ENCODE assay signal across 8 cellular contexts in the genomic region with DNA sequence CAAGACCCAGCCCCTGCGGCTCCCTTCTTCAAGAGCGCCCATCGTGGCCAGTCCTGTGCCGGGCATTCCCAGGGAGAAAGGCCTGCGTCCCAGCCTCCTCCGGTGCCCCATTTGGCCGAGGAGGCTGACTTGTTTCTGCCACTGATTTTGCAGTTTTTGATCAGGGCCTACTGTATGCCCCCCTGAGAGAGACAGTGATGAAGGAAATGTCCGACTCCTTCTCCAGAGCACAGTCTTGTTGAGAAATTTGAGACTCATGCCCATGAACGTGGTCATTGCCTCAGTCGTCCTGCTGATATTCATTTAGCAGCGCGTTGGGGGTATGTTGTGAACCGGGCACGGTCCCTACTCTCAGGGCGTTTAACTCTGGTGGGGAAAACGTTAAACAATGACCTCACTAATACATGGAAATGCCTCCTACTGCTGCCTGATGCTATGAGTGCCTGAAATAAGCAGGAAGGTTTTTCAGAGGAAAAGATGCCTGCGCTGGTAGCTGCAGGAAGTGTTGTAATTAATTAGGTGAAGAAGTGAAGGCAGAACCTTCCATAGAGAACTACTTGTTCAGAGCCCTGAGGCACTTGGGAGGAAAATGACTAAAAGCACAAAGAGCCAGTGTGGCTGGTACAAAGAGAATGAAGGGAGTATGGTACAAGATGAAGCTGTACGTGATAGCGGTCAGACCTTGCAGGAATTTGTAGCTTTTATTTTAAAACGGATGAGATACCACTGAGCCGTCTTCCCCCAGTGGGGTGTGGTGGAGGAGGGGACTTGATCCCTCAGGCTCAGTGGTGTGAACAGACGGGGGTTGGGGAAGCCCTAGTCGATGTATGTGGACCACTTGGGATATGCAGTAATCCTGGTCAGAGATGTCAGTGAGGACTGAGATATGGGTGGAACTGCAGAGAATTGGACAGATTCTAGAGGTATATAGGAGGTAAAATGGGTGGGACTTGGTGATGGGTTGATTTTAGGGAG. TPM values are rescaled to one million over a fixed set of nuclear protein-coding genes. Genes with fewer than 3 reads are reported as not detected.
DNase-seq lines count a peak whose midpoint lies in the region; ATAC-seq, FAIRE-seq and TF ChIP-seq lines count a peak whose summit lies in the region.

No MANE protein-coding gene starts in this region.

- intact Hi-C loops in right cardiac atrium (cut with DNase I) = no loop called here
- intact Hi-C loops in posterior vena cava (cut with DNase I) = no loop called here

- no peaks in the 10 kb centered on the region for H3K9me3 ChIP-seq in BLaER1
- H3K9me3 ChIP-seq in right cardiac atrium (ENCODE audit: control insufficient read depth, low read length) = no peaks in the 10 kb centered on the region
- no peaks in the 10 kb centered on the region for H3K9me3 ChIP-seq in small intestine (ENCODE audit: control insufficient read depth, low read depth)

- H3K36me3 Mint-ChIP-seq in GM23338 (ENCODE audit: low read depth) = peaks cover 27% of the 10 kb centered on the region

- H3K27ac ChIP-seq in BLaER1 = peak overlapping the region; percentile 79
- peak overlapping the region; percentile 61 for H3K27ac ChIP-seq in GM23338 (ENCODE audit: low read depth)
- peak overlapping the region; percentile 94 for H3K27ac ChIP-seq in right cardiac atrium (ENCODE audit: low read length)
- peak overlapping the region; percentile 89 to 96 for H3K27ac ChIP-seq in small intestine (ENCODE audit: low read depth in 1 of 2, low read length in 1 of 2)

- peaks cover 29% of the 10 kb centered on the region for H3K4me1 ChIP-seq in BLaER1
- peaks cover 4% of the 10 kb centered on the region for H3K4me1 ChIP-seq in GM23338 (ENCODE audit: insufficient read depth)
- H3K4me1 ChIP-seq in right cardiac atrium (ENCODE audit: control insufficient read depth, insufficient read depth, low read length) = peaks cover 8% of the 10 kb centered on the region
- H3K4me1 ChIP-seq in small intestine (ENCODE audit: control insufficient read depth in 2 of 2, insufficient read depth in 1 of 2, low read depth in 1 of 2, low read length in 1 of 2) = peaks cover 4 to 18% of the 10 kb centered on the region in 2 donors

- no peak overlapping the region for H3K4me3 Mint-ChIP-seq in GM23338

- H2AFZ ChIP-seq in GM23338 = peak overlapping the region; percentile 0; the same call in 1 of the 2 replicates

- H3K27me3 Mint-ChIP-seq in GM23338 (ENCODE audit: insufficient read depth, low read depth, poor library complexity) = peaks cover 3% of the 10 kb centered on the region

- H3K9ac ChIP-seq in BLaER1 = peak overlapping the region; percentile 87

- ATAC-seq in GM23338 = peak; percentile 5
- ATAC-seq in SK-N-SH treated with all-trans-retinoic acid at 6 μM for 48 hours = peak; percentile 20
- ATAC-seq in right cardiac atrium = no peak
- ATAC-seq in GM21515 (IDR thresholded peaks at IDR 0.05; ENCODE audit: unreplicated experiment) = no peak
- ATAC-seq in GM21423 (IDR thresholded peaks at IDR 0.05; ENCODE audit: unreplicated experiment) = no peak

- no peak overlapping the region for H3K27ac Mint-ChIP-seq in GM23338

- peaks cover 93% of the 10 kb centered on the region for H3K79me2 ChIP-seq in GM23338 (replicated peaks; ENCODE audit: insufficient read depth)

- DNase-seq in GM23338 (ENCODE audit: low spot score) (peak; percentile 29), right cardiac atrium (no peak), small intestine (peak; percentile 19), posterior vena cava (ENCODE audit: low spot score) (no peak)

- WGBS in right cardiac atrium = 2% methylated on average over 23 of the region's 23 CpGs
- WGBS in small intestine, 3 donors = 4 to 6% (median 5%) methylated on average over 22 to 23 of the region's 23 CpGs

- peaks cover 27% of the 10 kb centered on the region for H4K20me1 ChIP-seq in BLaER1
- H4K20me1 ChIP-seq in GM23338 (replicated peaks; ENCODE audit: insufficient read depth) = peaks cover 27% of the 10 kb centered on the region

- no peaks in the 10 kb centered on the region for H3K9me3 Mint-ChIP-seq in GM23338

- peaks cover 46% of the 10 kb centered on the region for H3K36me3 ChIP-seq in BLaER1
- peaks cover 18% of the 10 kb centered on the region for H3K36me3 ChIP-seq in GM23338 (ENCODE audit: insufficient read depth)
- no peaks in the 10 kb centered on the region for H3K36me3 ChIP-seq in small intestine (ENCODE audit: control insufficient read depth in 2 of 2, insufficient read depth in 2 of 2, low read length in 2 of 2)

- no peaks in the 10 kb centered on the region for H3K27me3 ChIP-seq in BLaER1
- no peaks in the 10 kb centered on the region for H3K27me3 ChIP-seq in GM23338 (ENCODE audit: insufficient read depth)
- H3K27me3 ChIP-seq in right cardiac atrium (ENCODE audit: control insufficient read depth, insufficient read depth) = no peaks in the 10 kb centered on the region
- H3K27me3 ChIP-seq in small intestine (ENCODE audit: control insufficient read depth in 2 of 2, insufficient read depth in 2 of 2, low read length in 2 of 2) = no peaks in the 10 kb centered on the region

- peak overlapping the region; percentile 97 for H3K4me2 ChIP-seq in BLaER1
- H3K4me2 ChIP-seq in GM23338 = peak overlapping the region; percentile 98

- FAIRE-seq in small intestine (lab: Jason Lieb, UNC) = no peak

- H3K4me1 Mint-ChIP-seq in GM23338 = peaks cover 13% of the 10 kb centered on the region

- no peaks in the 10 kb centered on the region for H3K9me2 ChIP-seq in GM23338 (ENCODE audit: insufficient read depth)

- no peak for TF ChIP-seq CTCF in GM23338 (conservative IDR thresholded peaks at IDR 0.05; ENCODE audit: low read depth in 2 of 2)

- peaks cover 10% of the 10 kb centered on the region; the same call in 1 of the 2 replicates for H3F3A ChIP-seq in GM23338 (replicated peaks; ENCODE audit: low read depth)

- peak overlapping the region; percentile 81 for H3K4me3 ChIP-seq in BLaER1
- H3K4me3 ChIP-seq in GM23338 = peak overlapping the region; percentile 85
- peak overlapping the region; percentile 78 for H3K4me3 ChIP-seq in right cardiac atrium (ENCODE audit: low read length)
- H3K4me3 ChIP-seq in small intestine (ENCODE audit: low read depth in 1 of 2, low read length in 2 of 2) = peak overlapping the region; percentile 85 to 98

TF ChIP-seq in GM23338, 12 proteins besides CTCF, POLR2A, EP300 and RAD21:
- TF ChIP-seq EZH2 (IDR thresholded peaks at IDR 0.05; ENCODE audit: low read depth, unreplicated experiment) (no peak), POLR2AphosphoS5 (IDR thresholded peaks at IDR 0.05; ENCODE audit: low read depth) (no peak), NANOG (IDR thresholded peaks at IDR 0.05; ENCODE audit: borderline replicate concordance) (no peak), ZNF331 (CRISPR knock-in tag; IDR thresholded peaks at IDR 0.05; ENCODE audit: low read depth) (no peak)
- TF ChIP-seq, protein P1, sequence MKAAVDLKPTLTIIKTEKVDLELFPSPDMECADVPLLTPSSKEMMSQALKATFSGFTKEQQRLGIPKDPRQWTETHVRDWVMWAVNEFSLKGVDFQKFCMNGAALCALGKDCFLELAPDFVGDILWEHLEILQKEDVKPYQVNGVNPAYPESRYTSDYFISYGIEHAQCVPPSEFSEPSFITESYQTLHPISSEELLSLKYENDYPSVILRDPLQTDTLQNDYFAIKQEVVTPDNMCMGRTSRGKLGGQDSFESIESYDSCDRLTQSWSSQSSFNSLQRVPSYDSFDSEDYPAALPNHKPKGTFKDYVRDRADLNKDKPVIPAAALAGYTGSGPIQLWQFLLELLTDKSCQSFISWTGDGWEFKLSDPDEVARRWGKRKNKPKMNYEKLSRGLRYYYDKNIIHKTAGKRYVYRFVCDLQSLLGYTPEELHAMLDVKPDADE (IDR thresholded peaks at IDR 0.05) = no peak

TF ChIP-seq in SK-N-SH treated with all-trans-retinoic acid at 6 μM for 48 hours, 23 proteins besides CTCF, POLR2A, EP300 and RAD21 (continues in another document):
- TF ChIP-seq OSR1 (CRISPR knock-in tag; IDR thresholded peaks at IDR 0.05) = no peak
- no peak for TF ChIP-seq ZNF565 (CRISPR knock-in tag; conservative IDR thresholded peaks at IDR 0.05; ENCODE audit: low read depth)
- no peak for TF ChIP-seq ISL1 (CRISPR knock-in tag; IDR thresholded peaks at IDR 0.05)
- TF ChIP-seq, protein P2, sequence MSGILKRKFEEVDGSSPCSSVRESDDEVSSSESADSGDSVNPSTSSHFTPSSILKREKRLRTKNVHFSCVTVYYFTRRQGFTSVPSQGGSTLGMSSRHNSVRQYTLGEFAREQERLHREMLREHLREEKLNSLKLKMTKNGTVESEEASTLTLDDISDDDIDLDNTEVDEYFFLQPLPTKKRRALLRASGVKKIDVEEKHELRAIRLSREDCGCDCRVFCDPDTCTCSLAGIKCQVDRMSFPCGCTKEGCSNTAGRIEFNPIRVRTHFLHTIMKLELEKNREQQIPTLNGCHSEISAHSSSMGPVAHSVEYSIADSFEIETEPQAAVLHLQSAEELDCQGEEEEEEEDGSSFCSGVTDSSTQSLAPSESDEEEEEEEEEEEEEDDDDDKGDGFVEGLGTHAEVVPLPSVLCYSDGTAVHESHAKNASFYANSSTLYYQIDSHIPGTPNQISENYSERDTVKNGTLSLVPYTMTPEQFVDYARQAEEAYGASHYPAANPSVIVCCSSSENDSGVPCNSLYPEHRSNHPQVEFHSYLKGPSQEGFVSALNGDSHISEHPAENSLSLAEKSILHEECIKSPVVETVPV (CRISPR knock-in tag; IDR thresholded peaks at IDR 0.05) = no peak
- TF ChIP-seq RARB (CRISPR knock-in tag; IDR thresholded peaks at IDR 0.05) = no peak
- TF ChIP-seq ARNTL (CRISPR knock-in tag; IDR thresholded peaks at IDR 0.05; ENCODE audit: borderline replicate concordance, low read depth) = no peak
- no peak for TF ChIP-seq SNAI2 (CRISPR knock-in tag; IDR thresholded peaks at IDR 0.05)
- no peak for TF ChIP-seq ZNF70 (CRISPR knock-in tag; IDR thresholded peaks at IDR 0.05)
- TF ChIP-seq ZC3H10 (CRISPR knock-in tag; IDR thresholded peaks at IDR 0.05) = no peak

RNA-seq across cellular contexts. Expression of a gene that starts 0.7 kb away (rescaled TPM):
- total RNA-seq in GM23338 (2014; rRNA removed; shearing (Covaris generic)) = 40.1 and 43.7 TPM in 2 replicates
- polyA plus RNA-seq in GM23338 (2016; fragmentation: Nextera tagmentation; extraction: Ambion mirVana) (125 and 134 TPM in 2 replicates), right cardiac atrium (23.5 TPM), small intestine (10 to 100 TPM; 21.1 to 28.1 (median 22.1) TPM)
- total RNA-seq in right cardiac atrium (10 to 100 TPM; 14.7 to 21.7 (median 20.0) TPM), posterior vena cava (10 to 100 TPM; 18.7 to 20.3 TPM)

RNA-seq across cellular contexts. Expression of a gene that starts 1.0 kb away (rescaled TPM):
- 117 and 135 TPM in 2 replicates for total RNA-seq in GM23338 (2014; rRNA removed; shearing (Covaris generic))
- polyA plus RNA-seq in GM23338 (2016; fragmentation: Nextera tagmentation; extraction: Ambion mirVana) (84.3 and 90.0 TPM in 2 replicates), right cardiac atrium (13.9 TPM), small intestine (10 to 100 TPM; 14.8 to 35.8 (median 19.5) TPM)
- total RNA-seq in right cardiac atrium (10 to 100 TPM; 20.9 to 28.2 (median 25.3) TPM), posterior vena cava (10 to 100 TPM; 28.6 to 32.6 TPM)

RNA-seq across cellular contexts. Expression of a gene that starts 57.9 kb away (rescaled TPM):
- total RNA-seq in GM23338 (2014; rRNA removed; shearing (Covaris generic)) = 38.4 and 56.7 TPM in 2 replicates
- polyA plus RNA-seq in GM23338 (2016; fragmentation: Nextera tagmentation; extraction: Ambion mirVana) (14.7 and 18.1 TPM in 2 replicates), right cardiac atrium (0.02 TPM), small intestine (under 1 TPM in 1 of 3 donors, not detected in 2; 0.94 TPM)
- total RNA-seq in right cardiac atrium (not detected), posterior vena cava (under 1 TPM in 1 of 2 donors, not detected in 1; 0.28 TPM)

Comparison
In these comparisons a context has a peak if more than half of its experiments do, and no peak if none do; other contexts are left out.
1. ATAC-seq: peak in GM23338 (single experiment) and SK-N-SH treated with all-trans-retinoic acid at 6 μM for 48 hours (single experiment); none in right cardiac atrium (0 of 2), GM21515 (single experiment) and GM21423 (single experiment).
2. DNase-seq: peak in GM23338 (single experiment) and small intestine (single experiment); none in right cardiac atrium (0 of 3) and posterior vena cava (single experiment).
3. RNA of a gene that starts 57.9 kb away (total RNA-seq): 38.4 to 56.7 TPM in GM23338; 0.28 TPM in posterior vena cava and not detected in right cardiac atrium; every median in the first group is over 10 times any median in the second.
4. Peak in every context shown above with its lines, with median percentiles within 50 percentile points of each other: H3K27ac ChIP-seq and H3K4me3 ChIP-seq.